In the genomic region with DNA sequence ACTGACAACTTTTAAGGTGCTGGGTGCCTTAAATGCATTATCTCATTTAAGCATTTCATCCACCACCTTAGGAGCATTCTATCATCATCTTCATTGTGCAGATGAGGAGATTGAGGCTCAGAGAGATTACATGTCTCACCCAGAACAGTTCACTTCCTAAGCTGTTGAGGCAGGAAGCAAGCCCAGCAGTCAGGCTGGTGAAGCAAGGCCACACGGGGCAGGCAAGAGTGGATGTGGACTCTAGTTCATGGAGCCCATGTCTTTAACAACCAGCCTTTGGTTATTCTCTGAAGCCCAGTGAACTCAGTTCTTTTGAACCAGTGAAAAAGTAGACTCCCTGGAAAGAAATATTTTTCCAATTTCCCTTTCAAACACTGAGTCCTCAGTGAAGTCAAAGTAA, we compare ENCODE assay signal across 23 cellular contexts.
"Had no signal": no experiment of that assay in that cellular context is flagged by ENCODE, and none has a peak within 500 bp of the region (broad histone marks: within the 10 kb centered on the region; RNA-seq: fewer than 3 reads in every experiment).

No MANE protein-coding gene starts in this region.

- H3K27me3 ChIP-seq: adrenal gland, ascending aorta, vagina had no signal

- ATAC-seq: activated CD4-positive, alpha-beta T cell treated with anti-CD3 and anti-CD28 coated beads for 36 hours; activated T-cell treated with anti-CD3 and anti-CD28 coated beads, Interleukin-2, amount 50 U/mL, for 4 hours; effector memory CD8-positive, alpha-beta T cell; left lobe of liver; lower lobe of right lung; sciatic nerve; stimulated activated memory B cell treated with anti-CD40 and anti-IgM and Interleukin-4, amounts not matched to agents 10 μg/mL and 1 μg/mL and 100 μg/mL, for 72 hours had no signal

- H3K4me3 ChIP-seq: adrenal gland, ascending aorta, lower lobe of right lung, smooth muscle cell, thoracic aorta, vagina had no signal

- H3K36me3 ChIP-seq: adrenal gland, ascending aorta, brain microvascular endothelial cell, lower lobe of right lung, thoracic aorta, vagina had no signal

- H3K4me2 ChIP-seq: smooth muscle cell had no signal

- DNase-seq: activated B cell treated with CpG ODN at 0.5 μM for 24 hours; activated CD4-positive, alpha-beta T cell treated with anti-CD3 and anti-CD28 coated beads for 36 hours; activated CD4-positive, alpha-beta T cell treated with anti-CD3 and anti-CD28 coated beads, Interleukin-2, amount 50 U/mL, for 4 hours; activated CD8-positive, alpha-beta memory T cell treated with anti-CD3 and anti-CD28 coated beads for 24 hours; activated CD8-positive, alpha-beta memory T cell treated with anti-CD3 and anti-CD28 coated beads, Interleukin-2, amount 50 U/mL, for 48 hours; activated naive CD4-positive, alpha-beta T cell; activated T-cell treated with anti-CD3 and anti-CD28 coated beads, Interleukin-2, amount 50 U/mL, for 4 hours; adrenal gland; brain microvascular endothelial cell; caudate nucleus; effector memory CD8-positive, alpha-beta T cell; lower lobe of right lung; naive B cell; nucleus accumbens; stimulated activated CD4-positive, alpha-beta T cell treated with anti-CD3 and anti-CD28 coated beads, Interleukin-15, amount 100 ng/mL, for 24 hours had no signal

- H3K27ac ChIP-seq: adrenal gland, ascending aorta, brain microvascular endothelial cell, lower lobe of right lung, thoracic aorta, vagina had no signal

- H3K9me3 ChIP-seq: adrenal gland, ascending aorta, lower lobe of right lung, thoracic aorta, vagina had no signal

- FAIRE-seq: colon had no signal

- H3K4me1 ChIP-seq: ascending aorta, lower lobe of right lung, vagina had no signal
